Comparison of ENCODE assay signal across 11 cellular contexts in genomic region chr2:86464654-86465053, GRCh38. TPM values are rescaled to one million over a fixed set of nuclear protein-coding genes. Genes with fewer than 3 reads are reported as not detected.
DNase-seq lines count a peak whose midpoint lies in the region; ATAC-seq and TF ChIP-seq lines count a peak whose summit lies in the region.
"Had no signal": no experiment of that assay in that cellular context is flagged by ENCODE, and none has a peak within 500 bp of the region (broad histone marks: within the 10 kb centered on the region; RNA-seq: fewer than 3 reads in every experiment).

No MANE protein-coding gene starts in this region.

- TF ChIP-seq CTCF in lower lobe of right lung (IDR thresholded peaks at IDR 0.05) (no peak), tibial artery (IDR thresholded peaks at IDR 0.05) (no peak), colonic mucosa (IDR thresholded peaks at IDR 0.05) (no peak)

- no peaks in the 10 kb centered on the region for H3K4me1 ChIP-seq in lower lobe of right lung
- H3K4me1 ChIP-seq in tibial artery: peaks cover 0 to 14% (median 10%) of the 10 kb centered on the region in 4 donors
- no peaks in the 10 kb centered on the region for H3K4me1 ChIP-seq in colonic mucosa
- no peaks in the 10 kb centered on the region for H3K4me1 ChIP-seq in SJCRH30
- H3K4me1 ChIP-seq: parathyroid adenoma had no signal

- H3K27ac ChIP-seq in lower lobe of right lung: no peak overlapping the region
- peak overlapping the region; percentile 30 to 34 for H3K27ac ChIP-seq in tibial artery
- H3K27ac ChIP-seq in colonic mucosa: no peak overlapping the region
- H3K27ac ChIP-seq in SJCRH30: no peak overlapping the region
- H3K27ac ChIP-seq: parathyroid adenoma had no signal

- peak; percentile 75 for ATAC-seq in Right ventricle myocardium superior (ENCODE audit: poor library complexity)
- ATAC-seq in activated T-helper 17 cell treated with anti-CD3 and anti-CD28 coated beads, Interleukin-2, amount 50 U/mL, for 72 hours (replicated peaks): peak; percentile 85
- peak; percentile 58 to 63 for ATAC-seq in lower lobe of right lung
- no peak for ATAC-seq in GM19452 (IDR thresholded peaks at IDR 0.05; ENCODE audit: unreplicated experiment)

- no peak overlapping the region for H3K4me3 ChIP-seq in lower lobe of right lung
- no peak overlapping the region for H3K4me3 ChIP-seq in tibial artery
- no peak overlapping the region for H3K4me3 ChIP-seq in colonic mucosa
- H3K4me3 ChIP-seq in SJCRH30: no peak overlapping the region
- H3K4me3 ChIP-seq: coronary artery had no signal

- no peaks in the 10 kb centered on the region for H3K9me3 ChIP-seq in lower lobe of right lung
- no peaks in the 10 kb centered on the region for H3K9me3 ChIP-seq in tibial artery
- no peaks in the 10 kb centered on the region for H3K9me3 ChIP-seq in colonic mucosa
- H3K9me3 ChIP-seq in SJCRH30 (replicated peaks): no peaks in the 10 kb centered on the region

- peaks cover 48% of the 10 kb centered on the region for H3K4me1 Mint-ChIP-seq in activated T-helper 17 cell treated with anti-CD3 and anti-CD28 coated beads, Interleukin-2, amount 50 U/mL, for 72 hours

- H3K9ac ChIP-seq in colonic mucosa (ENCODE audit: low read depth in 2 of 2, low read length in 2 of 2): no peak overlapping the region
- H3K9ac ChIP-seq: parathyroid adenoma had no signal

- H3K36me3 Mint-ChIP-seq in activated T-helper 17 cell treated with anti-CD3 and anti-CD28 coated beads, Interleukin-2, amount 50 U/mL, for 72 hours (ENCODE audit: low read depth): peaks cover 100% of the 10 kb centered on the region

- no peaks in the 10 kb centered on the region for H3K27me3 ChIP-seq in lower lobe of right lung (ENCODE audit: low read depth)
- no peaks in the 10 kb centered on the region for H3K27me3 ChIP-seq in tibial artery
- H3K27me3 ChIP-seq in colonic mucosa: no peaks in the 10 kb centered on the region
- H3K27me3 ChIP-seq in SJCRH30: no peaks in the 10 kb centered on the region

- H3K27me3 Mint-ChIP-seq in activated T-helper 17 cell treated with anti-CD3 and anti-CD28 coated beads, Interleukin-2, amount 50 U/mL, for 72 hours: no peaks in the 10 kb centered on the region
- H3K27me3 Mint-ChIP-seq: IgD-negative memory B cell had no signal

- intact Hi-C loops in Right ventricle myocardium superior (cut with DNase I) (no loop called here), cardiac septum (cut with DNase I) (no loop called here), lower lobe of right lung (cut with DNase I) (no loop called here), tibial artery (cut with DNase I; ENCODE audit: low total_unique reads) (no loop called here), colonic mucosa (cut with DNase I) (no loop called here)

- DNase-seq in Right ventricle myocardium superior (peak; percentile 40), cardiac septum (ENCODE audit: low spot score) (no peak), lower lobe of right lung (peak; percentile 49), tibial artery (no peak), colonic mucosa (no peak), SJCRH30 (no peak)

- H3K36me3 ChIP-seq in lower lobe of right lung (peaks cover 100% of the 10 kb centered on the region), tibial artery (peaks cover 74 to 93% (median 81%) of the 10 kb centered on the region in 3 donors), colonic mucosa (peaks cover 27% of the 10 kb centered on the region), SJCRH30 (peaks cover 68% of the 10 kb centered on the region)

- no peaks in the 10 kb centered on the region for H3K9me3 Mint-ChIP-seq in activated T-helper 17 cell treated with anti-CD3 and anti-CD28 coated beads, Interleukin-2, amount 50 U/mL, for 72 hours
- H3K9me3 Mint-ChIP-seq: IgD-negative memory B cell had no signal

- peak overlapping the region; percentile 45 for H3K4me3 Mint-ChIP-seq in activated T-helper 17 cell treated with anti-CD3 and anti-CD28 coated beads, Interleukin-2, amount 50 U/mL, for 72 hours
- H3K4me3 Mint-ChIP-seq: IgD-negative memory B cell had no signal

- H3K27ac Mint-ChIP-seq in activated T-helper 17 cell treated with anti-CD3 and anti-CD28 coated beads, Interleukin-2, amount 50 U/mL, for 72 hours: peak overlapping the region; percentile 31
- H3K27ac Mint-ChIP-seq: IgD-negative memory B cell had no signal

RNA-seq across cellular contexts. Expression of gene KDM3A, which starts 23.5 kb away (rescaled TPM):
- total RNA-seq in Right ventricle myocardium superior: 27.2 TPM
- 41.6 TPM for total RNA-seq in cardiac septum
- total RNA-seq in activated T-helper 17 cell treated with anti-CD3 and anti-CD28 coated beads, Interleukin-2, amount 50 U/mL, for 72 hours: 100 to 1,000 TPM in 1 of 2 donors, 10 to 100 TPM in 1; 86.5 to 204 TPM
- total RNA-seq in lower lobe of right lung: 55.8 TPM
- 100 to 1,000 TPM in 1 of 2 donors, 10 to 100 TPM in 1; 35.9 to 101 TPM for total RNA-seq in colonic mucosa
- 34.8 and 38.7 TPM in 2 replicates for total RNA-seq in SJCRH30 (2014; rRNA removed; shearing (Covaris generic))

Comparison
In these comparisons a context has a peak if more than half of its experiments do, and no peak if none do; other contexts are left out.
1. DNase-seq: peak in Right ventricle myocardium superior (single experiment) and lower lobe of right lung (single experiment); none in cardiac septum (single experiment), tibial artery (0 of 2), colonic mucosa (single experiment) and SJCRH30 (0 of 2).
2. H3K27ac ChIP-seq: peak in tibial artery (2 of 2); none in lower lobe of right lung (single experiment), colonic mucosa (single experiment) and SJCRH30 (single experiment).